In genomic region chr12:54279632-54280400, GRCh38 we compare ENCODE assay signal across 1 cellular context.
TF ChIP-seq lines count a peak whose summit lies in the region.

CBX5 (minus strand) TSS chr12:54280122; CDS start chr12:54257650, 22,472 bp downstream.

TF ChIP-seq in GM12878, 131 proteins besides CTCF, POLR2A, EP300 and RAD21 (continued from another document and continues in another):
- TF ChIP-seq ZBTB33 (IDR thresholded peaks at IDR 0.05) (no peak), E2F4 (IDR thresholded peaks at IDR 0.05; ENCODE audit: low read depth, low read length) (peak; percentile 81), RELA (IDR thresholded peaks at IDR 0.05; ENCODE audit: borderline replicate concordance, partially characterized antibody) (peak; percentile 41), NKRF (conservative IDR thresholded peaks at IDR 0.05) (0 out of 2 replicates have a peak, but pooled peaks have one; percentile 43), RAD51 (IDR thresholded peaks at IDR 0.05) (peak; percentile 74), RCOR1 (conservative IDR thresholded peaks at IDR 0.05; ENCODE audit: low read depth, low read length) (no peak), NFYA (IDR thresholded peaks at IDR 0.05; ENCODE audit: borderline replicate concordance, low read depth, low read length) (peak; percentile 58; the same call in 1 of the 2 replicates), TAF1 (IDR thresholded peaks at IDR 0.05; ENCODE audit: borderline replicate concordance, low read depth, low read length) (peak; percentile 62; the same call in 1 of the 2 replicates), POU2F2 (IDR thresholded peaks at IDR 0.05; ENCODE audit: borderline replicate concordance, low read depth, low read length) (peak; percentile 63; the same call in 2 of the 3 replicates), MEF2B (IDR thresholded peaks at IDR 0.05; ENCODE audit: partially characterized antibody, poor library complexity, severe bottlenecking) (no peak), BACH1 (IDR thresholded peaks at IDR 0.05; ENCODE audit: borderline replicate concordance) (0 out of 2 replicates have a peak, but pooled peaks have one; percentile 16), HDAC6 (IDR thresholded peaks at IDR 0.05; ENCODE audit: unreplicated experiment) (no peak), POLR2AphosphoS2 (IDR thresholded peaks at IDR 0.05; ENCODE audit: low read depth, low read length) (peak; percentile 48), BHLHE40 (IDR thresholded peaks at IDR 0.05; ENCODE audit: borderline replicate concordance in 1 of 2, low read depth in 2 of 2, low read length in 1 of 2) (peak; percentile 92 to 95), ETV6 (conservative IDR thresholded peaks at IDR 0.05 in 1 of 2, IDR thresholded peaks at IDR 0.05 in 1 of 2; ENCODE audit: borderline replicate concordance in 1 of 2, low read depth in 1 of 2) (no peak), REST (IDR thresholded peaks at IDR 0.05; ENCODE audit: low read depth, low read length) (no peak), NFXL1 (IDR thresholded peaks at IDR 0.05; ENCODE audit: borderline replicate concordance) (no peak), LARP7 (IDR thresholded peaks at IDR 0.05) (no peak), BRCA1 (IDR thresholded peaks at IDR 0.05; ENCODE audit: low read depth, low read length) (no peak), PAX5 (IDR thresholded peaks at IDR 0.05; ENCODE audit: borderline replicate concordance, low read depth, low read length) (no peak), RFX5 (IDR thresholded peaks at IDR 0.05; ENCODE audit: low read depth, low read length) (no peak), YBX1 (IDR thresholded peaks at IDR 0.05) (no peak), SUZ12 (IDR thresholded peaks at IDR 0.05; ENCODE audit: unreplicated experiment) (no peak), KAT2A (conservative IDR thresholded peaks at IDR 0.05; ENCODE audit: control insufficient read depth, low read depth, low read length) (no peak), MYB (IDR thresholded peaks at IDR 0.05; ENCODE audit: borderline replicate concordance, low read depth, low read length) (no peak), SP1 (IDR thresholded peaks at IDR 0.05; ENCODE audit: low read depth, low read length) (peak; percentile 94), TCF7 (IDR thresholded peaks at IDR 0.05; ENCODE audit: borderline replicate concordance) (no peak), ASH2L (IDR thresholded peaks at IDR 0.05; ENCODE audit: borderline replicate concordance, low read depth) (no peak), MYC (IDR thresholded peaks at IDR 0.05; ENCODE audit: insufficient read depth, insufficient read length, insufficient replicate concordance, low read length, severe bottlenecking) (peak; percentile 52), SMAD1 (IDR thresholded peaks at IDR 0.05; ENCODE audit: low read depth, partially characterized antibody) (peak; percentile 16), ZNF384 (IDR thresholded peaks at IDR 0.05; ENCODE audit: borderline replicate concordance, low read depth, low read length) (no peak; the same call in 1 of the 2 replicates), EGR1 (IDR thresholded peaks at IDR 0.05; ENCODE audit: borderline replicate concordance in 1 of 2, low read depth in 2 of 2, low read length in 2 of 2) (no peak), HDAC2 (IDR thresholded peaks at IDR 0.05) (no peak), BCL11A (IDR thresholded peaks at IDR 0.05; ENCODE audit: low read depth, low read length) (no peak), CHD4 (IDR thresholded peaks at IDR 0.05) (no peak), IRF5 (IDR thresholded peaks at IDR 0.05; ENCODE audit: borderline replicate concordance) (peak; percentile 60; the same call in 1 of the 2 replicates), PKNOX1 (IDR thresholded peaks at IDR 0.05) (peak; percentile 99), ZBTB4 (CRISPR knock-in tag; IDR thresholded peaks at IDR 0.05) (no peak), EZH2 (IDR thresholded peaks at IDR 0.05; ENCODE audit: borderline replicate concordance, control insufficient read depth, low read depth, low read length) (no peak), DPF2 (IDR thresholded peaks at IDR 0.05) (peak; percentile 92), STAT3 (IDR thresholded peaks at IDR 0.05; ENCODE audit: low read depth, low read length) (no peak), MXI1 (IDR thresholded peaks at IDR 0.05; ENCODE audit: low read depth, low read length) (peak; percentile 91), SPI1 (IDR thresholded peaks at IDR 0.05; ENCODE audit: borderline replicate concordance, insufficient read depth, low read depth, low read length) (no peak), PBX3 (IDR thresholded peaks at IDR 0.05; ENCODE audit: insufficient replicate concordance, low read depth, low read length) (peak; percentile 98), TCF12 (IDR thresholded peaks at IDR 0.05; ENCODE audit: low read depth, low read length) (peak; percentile 80; the same call in 1 of the 2 replicates)
